16 cellular contexts compared by ENCODE assay signal in genomic region chr20:20732641-20733040, GRCh38. TPM values are rescaled to one million over a fixed set of nuclear protein-coding genes. Genes with fewer than 3 reads are reported as not detected.
DNase-seq lines count a peak whose midpoint lies in the region; ATAC-seq and TF ChIP-seq lines count a peak whose summit lies in the region.
"Had no signal": no experiment of that assay in that cellular context is flagged by ENCODE, and none has a peak within 500 bp of the region (broad histone marks: within the 10 kb centered on the region; RNA-seq: fewer than 3 reads in every experiment).

No MANE protein-coding gene starts in this region.

- H3K9me3 ChIP-seq in skeletal muscle tissue (ENCODE audit: control insufficient read depth in 3 of 3, low read length in 3 of 3) (no peaks in the 10 kb centered on the region), smooth muscle cell (replicated peaks; ENCODE audit: low read depth) (no peaks in the 10 kb centered on the region)

- no peaks in the 10 kb centered on the region for H4K20me1 ChIP-seq in smooth muscle cell (ENCODE audit: low read depth)

- H3K27me3 ChIP-seq in skeletal muscle tissue (ENCODE audit: control insufficient read depth in 3 of 3, insufficient read depth in 3 of 3, low read length in 3 of 3) (no peaks in the 10 kb centered on the region), smooth muscle cell (ENCODE audit: low read depth) (no peaks in the 10 kb centered on the region)

- no peaks in the 10 kb centered on the region for H3K36me3 ChIP-seq in skeletal muscle tissue (ENCODE audit: control insufficient read depth in 3 of 3, insufficient read depth in 3 of 3, low read length in 3 of 3)
- no peaks in the 10 kb centered on the region for H3K36me3 ChIP-seq in smooth muscle cell (ENCODE audit: low read depth)

- H3K4me1 ChIP-seq in skeletal muscle tissue (ENCODE audit: control insufficient read depth in 3 of 3, insufficient read depth in 3 of 3, low read length in 3 of 3) (peaks cover 21 to 44% (median 29%) of the 10 kb centered on the region in 3 donors), smooth muscle cell (ENCODE audit: low read depth) (peaks cover 4% of the 10 kb centered on the region)

- peak overlapping the region; percentile 37 to 58 (median 48) for H3K9ac ChIP-seq in skeletal muscle tissue (ENCODE audit: low read depth in 1 of 3, low read length in 3 of 3)
- H3K9ac ChIP-seq in smooth muscle cell (ENCODE audit: low read depth): no peak overlapping the region

- no peak overlapping the region for H3K4me2 ChIP-seq in smooth muscle cell

- no peak overlapping the region for H2AFZ ChIP-seq in smooth muscle cell (ENCODE audit: low read depth)

- WGBS in smooth muscle cell (ENCODE audit: low lambda C conversion rate): 95% methylated on average over 4 of the region's 4 CpGs

- no peak for TF ChIP-seq CTCF in smooth muscle cell (IDR thresholded peaks at IDR 0.05; ENCODE audit: borderline replicate concordance, insufficient read depth, poor library complexity, severe bottlenecking)

- ATAC-seq in GM19467 (IDR thresholded peaks at IDR 0.05; ENCODE audit: unreplicated experiment) (no peak), HG02623 (IDR thresholded peaks at IDR 0.05; ENCODE audit: unreplicated experiment) (no peak)
- ATAC-seq: T-helper 17 cell had no signal

- H3K79me2 ChIP-seq in smooth muscle cell (ENCODE audit: low read depth): no peaks in the 10 kb centered on the region

- H3F3A ChIP-seq in smooth muscle cell (ENCODE audit: low read depth): no peaks in the 10 kb centered on the region

- H3K4me3 ChIP-seq in skeletal muscle tissue (ENCODE audit: low read length in 3 of 3) (no peak overlapping the region), smooth muscle cell (no peak overlapping the region)

- H3K27ac ChIP-seq in skeletal muscle tissue (ENCODE audit: low read depth, low read length) (peak overlapping the region; percentile 91), smooth muscle cell (ENCODE audit: low read depth) (no peak overlapping the region)
- H3K27ac ChIP-seq: 22Rv1 had no signal

- peak; percentile 59 for DNase-seq in DMS 273 (lab: John Stamatoyannopoulos, UW; ENCODE audit: unreplicated experiment)
- no peak for DNase-seq in DMS 273 treated with DMSO at 0.1 percent for 48 hours (lab: John Stamatoyannopoulos, UW)
- DNase-seq in NCI-H146 treated with DMSO at 0.1 percent for 48 hours (lab: John Stamatoyannopoulos, UW; ENCODE audit: unreplicated experiment): peak; percentile 53
- DNase-seq in dermis microvascular lymphatic vessel endothelial cell (ENCODE audit: low read depth in 2 of 2): peak; percentile 78 to 87
- no peak for DNase-seq in smooth muscle cell (lab: John Stamatoyannopoulos, UW; ENCODE audit: unreplicated experiment)
- DNase-seq: activated T-cell treated with anti-CD3 and anti-CD28 coated beads, Interleukin-2, amount 50 U/mL, for 1 hour; CD4-positive, alpha-beta memory T cell; HFFc6; immature natural killer cell; NCI-H1105; NCI-H524; T-helper 17 cell had no signal

RNA-seq across cellular contexts. Expression of gene RALGAPA2, which starts 20.2 kb away (rescaled TPM):
- total RNA-seq in dermis microvascular lymphatic vessel endothelial cell (20.4 and 40.1 TPM in 2 replicates), skeletal muscle tissue (15.7 TPM), smooth muscle cell (5.7 and 6.2 TPM in 2 replicates)
- 2.8 and 3.5 TPM in 2 replicates for polyA plus RNA-seq in smooth muscle cell

Comparison
In these comparisons a context has a peak if more than half of its experiments do, and no peak if none do; other contexts are left out.
1. DNase-seq: peak in DMS 273 (single experiment), NCI-H146 treated with DMSO at 0.1 percent for 48 hours (single experiment) and dermis microvascular lymphatic vessel endothelial cell (2 of 2); none in DMS 273 treated with DMSO at 0.1 percent for 48 hours (single experiment) and smooth muscle cell (single experiment).